ENCODE assay signal across 8 cellular contexts in the genomic region with DNA sequence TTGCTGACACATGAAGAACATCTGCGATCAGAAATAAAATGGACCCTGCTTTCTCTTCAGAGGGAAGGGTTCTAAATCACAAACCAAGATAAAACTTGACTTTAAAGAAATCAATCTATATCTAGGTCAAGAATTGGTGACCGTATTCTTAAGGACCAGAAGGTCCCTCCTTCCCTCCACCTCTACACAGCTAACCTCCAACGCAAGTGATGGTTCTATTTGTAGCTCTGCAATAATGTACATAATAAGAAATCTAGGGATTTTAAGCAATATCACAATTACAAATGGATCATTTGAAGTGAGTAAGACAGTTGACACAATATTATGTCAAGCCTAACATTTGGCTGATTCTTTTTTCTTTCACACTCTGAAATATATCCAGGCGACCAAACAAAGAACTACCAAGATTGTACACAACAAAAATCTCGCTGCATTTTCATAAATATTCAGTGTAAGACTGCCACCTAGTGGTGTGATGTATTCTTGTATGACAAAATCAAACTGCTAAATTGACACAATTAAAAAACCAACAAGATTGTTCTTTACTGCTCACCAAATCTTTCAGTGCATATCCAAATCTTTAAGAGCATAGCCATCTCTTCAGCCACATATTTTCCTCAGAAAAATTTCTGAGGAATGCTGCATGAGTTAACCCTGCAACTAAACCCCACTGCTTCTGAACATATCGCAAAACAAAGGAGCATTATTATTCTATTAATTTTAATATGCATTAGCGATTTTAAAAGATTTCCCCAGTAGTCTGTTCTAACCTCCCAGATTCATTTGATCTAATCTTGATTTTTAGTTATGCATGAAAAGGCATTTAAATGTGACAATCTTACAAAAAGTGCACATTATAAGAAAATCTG. TPM values are rescaled to one million over a fixed set of nuclear protein-coding genes. Genes with fewer than 3 reads are reported as not detected.
DNase-seq lines count a peak whose midpoint lies in the region; ATAC-seq, FAIRE-seq and TF ChIP-seq lines count a peak whose summit lies in the region.

No MANE protein-coding gene starts in this region.

- no peaks in the 10 kb centered on the region for H3K9me3 Mint-ChIP-seq in activated CD8-positive, alpha-beta memory T cell treated with anti-CD3 and anti-CD28 coated beads, Interleukin-2, amount 10 ng/mL, durations not matched to agents 7 days and 5 days (ENCODE audit: low read depth)

- no peak overlapping the region for H3K27ac Mint-ChIP-seq in activated CD8-positive, alpha-beta memory T cell treated with anti-CD3 and anti-CD28 coated beads, Interleukin-2, amount 10 ng/mL, durations not matched to agents 7 days and 5 days

- no TSS peak for BruUV-seq in GM12878 (replicated peaks; lab: Mats Ljungman, UMichigan)

- no peaks in the 10 kb centered on the region for H4K20me1 ChIP-seq in GM12878 (ENCODE audit: control insufficient read depth, insufficient read depth)

- no peak for FAIRE-seq in GM12878 (lab: Jason Lieb, UNC)

- POLR2A ChIA-PET in GM12878 (lab: Charles Lee), result interaction anchor here (0.7 kb wide), 1 partner anchor 85 kb away, joined by 3 read pairs; no protein-coding TSS in a partner anchor

- CTCF ChIA-PET in activated CD8-positive, alpha-beta memory T cell treated with anti-CD3 and anti-CD28 coated beads, Interleukin-2, amount 10 ng/mL, durations not matched to agents 7 days and 5 days (lab: Charles Lee), result interaction anchor here (0.7 to 4.9 kb wide), 10 partner anchors 15 to 621 kb away, joined by 3 to 34 read pairs (median 4); no protein-coding TSS in a partner anchor
- CTCF ChIA-PET in GM12878 (lab: Yijun Ruan, JAX), result interaction anchor here (0.6 to 5.0 kb wide), 33 partner anchors 9 to 1112 kb away, joined by 3 to 37 read pairs (median 3); a partner anchor contains a TSS

- TF ChIP-seq CTCF in GM12878 (IDR thresholded peaks at IDR 0.05 in 2 of 3, conservative IDR thresholded peaks at IDR 0.05 in 1 of 3; ENCODE audit: control insufficient read depth in 2 of 3, extremely low read depth in 1 of 3, insufficient read depth in 1 of 3, low read depth in 3 of 3, low read length in 3 of 3), result peak; percentile 42 to 67 (median 45); a peak in 4 of 6 replicates
- TF ChIP-seq CTCF in stomach (IDR thresholded peaks at IDR 0.05), result peak in 5 of 7 experiments; percentile 38 to 83 (median 75)

- intact Hi-C loops in GM12878 (cut with micrococcal nuclease; ENCODE audit: unreplicated experiment) (loop anchor here (1.0 to 5.0 kb wide), 7 partner anchors 400 to 1115 kb away; a partner anchor contains a TSS), stomach (cut with DNase I; ENCODE audit: low total_unique reads) (no loop called here)

- 43% methylated on average over 7 of the region's 7 CpGs for WGBS in GM12878 (ENCODE audit: insufficient coverage, insufficient replicate concordance, low lambda C conversion rate, missing lambda C conversion rate)
- 53 to 55% (median 54%) methylated on average over 7 of the region's 7 CpGs for WGBS in stomach, 5 donors

- DNase-seq in activated CD8-positive, alpha-beta memory T cell treated with anti-CD3 and anti-CD28 coated beads, Interleukin-2, amount 10 ng/mL, durations not matched to agents 7 days and 5 days, result no peak
- no peak for DNase-seq in activated CD8-positive, alpha-beta memory T cell treated with anti-CD3 and anti-CD28 coated beads, Interleukin-2, amount 50 U/mL, for 48 hours
- DNase-seq in HS-27A (ENCODE audit: low read depth) (peak; percentile 22), NCI-H748 (lab: John Stamatoyannopoulos, UW; ENCODE audit: unreplicated experiment) (peak; percentile 80), GM12878 (ENCODE audit: low read depth, low spot score) (peak; percentile 43), iPS-NIHi7 (ENCODE audit: extremely low spot score) (peak; percentile 38), stomach (no peak)

- peak; percentile 81 for TF ChIP-seq RAD21 in GM12878 (IDR thresholded peaks at IDR 0.05; ENCODE audit: insufficient read depth, low read depth, low read length)

- in situ Hi-C loops in GM12878 (cut with MboI), result loop anchor here (5.0 to 25.0 kb wide), 4 partner anchors 455 to 1115 kb away; no protein-coding TSS in a partner anchor

- no peaks in the 10 kb centered on the region for H3K79me2 ChIP-seq in GM12878 (ENCODE audit: control insufficient read depth, insufficient read depth, low read length)

- RAD21 ChIA-PET in GM12878 (lab: Charles Lee; ENCODE audit: unreplicated experiment), result interaction anchor here (0.6 to 4.5 kb wide), 28 partner anchors 16 to 1118 kb away, joined by 3 to 56 read pairs (median 4); no protein-coding TSS in a partner anchor

- TF ChIP-seq EP300 in GM12878 (IDR thresholded peaks at IDR 0.05; ENCODE audit: borderline replicate concordance in 1 of 2, control insufficient read depth in 1 of 2, low read depth in 2 of 2, low read length in 2 of 2) (no peak), stomach (IDR thresholded peaks at IDR 0.05) (no peak)

- no peaks in the 10 kb centered on the region for H3K9me3 ChIP-seq in GM12878 (replicated peaks; ENCODE audit: control insufficient read depth, insufficient read depth, low read length)
- no peaks in the 10 kb centered on the region for H3K9me3 ChIP-seq in stomach

- no peak overlapping the region for H3K4me3 Mint-ChIP-seq in activated CD8-positive, alpha-beta memory T cell treated with anti-CD3 and anti-CD28 coated beads, Interleukin-2, amount 10 ng/mL, durations not matched to agents 7 days and 5 days

- H3K36me3 ChIP-seq in GM12878 (ENCODE audit: control insufficient read depth in 2 of 2, insufficient read depth in 2 of 2, low read length in 1 of 2), result no peaks in the 10 kb centered on the region
- peaks cover 0 to 46% (median 22%) of the 10 kb centered on the region in 4 donors for H3K36me3 ChIP-seq in stomach

- peaks cover 6% of the 10 kb centered on the region for H3K4me1 Mint-ChIP-seq in activated CD8-positive, alpha-beta memory T cell treated with anti-CD3 and anti-CD28 coated beads, Interleukin-2, amount 10 ng/mL, durations not matched to agents 7 days and 5 days

- no peaks in the 10 kb centered on the region for H3K27me3 ChIP-seq in GM12878 (replicated peaks in 1 of 2; ENCODE audit: control insufficient read depth in 2 of 2, insufficient read depth in 2 of 2, low read length in 1 of 2)
- H3K27me3 ChIP-seq in stomach, result no peaks in the 10 kb centered on the region

- ATAC-seq in activated CD8-positive, alpha-beta memory T cell treated with anti-CD3 and anti-CD28 coated beads, Interleukin-2, amount 10 ng/mL, durations not matched to agents 7 days and 5 days, result peak; percentile 75
- peak; percentile 80 for ATAC-seq in GM12878
- ATAC-seq in HG02981 (IDR thresholded peaks at IDR 0.05; ENCODE audit: unreplicated experiment), result no peak

- H3K4me2 ChIP-seq in GM12878 (ENCODE audit: control insufficient read depth, insufficient read depth), result no peak overlapping the region; the same call in 1 of the 2 replicates

- SMC1A ChIA-PET in GM12878 (lab: Charles Lee; ENCODE audit: uncharacterized antibody, unreplicated experiment), result interaction anchor here (0.7 to 6.8 kb wide), 30 partner anchors 10 to 1112 kb away, joined by 3 to 70 read pairs (median 4); a partner anchor contains a TSS

- H3K4me3 ChIP-seq in GM12878 (no peak overlapping the region), stomach (no peak overlapping the region)

- H2AFZ ChIP-seq in GM12878 (ENCODE audit: control insufficient read depth, low read depth, low read length), result peak overlapping the region; percentile 58

- TF ChIP-seq POLR2A in GM12878 (IDR thresholded peaks at IDR 0.05; ENCODE audit: low read depth, low read length) (no peak), stomach (IDR thresholded peaks at IDR 0.05) (no peak)

- H3K27me3 Mint-ChIP-seq in activated CD8-positive, alpha-beta memory T cell treated with anti-CD3 and anti-CD28 coated beads, Interleukin-2, amount 10 ng/mL, durations not matched to agents 7 days and 5 days, result no peaks in the 10 kb centered on the region

- H3K4me1 ChIP-seq in GM12878 (ENCODE audit: control insufficient read depth, insufficient read depth, low read length) (no peaks in the 10 kb centered on the region), stomach (peaks cover 0 to 46% (median 8%) of the 10 kb centered on the region in 4 donors)

- no peak overlapping the region for H3K9ac ChIP-seq in GM12878 (ENCODE audit: control insufficient read depth, insufficient read depth, low read length)

- H3K36me3 Mint-ChIP-seq in activated CD8-positive, alpha-beta memory T cell treated with anti-CD3 and anti-CD28 coated beads, Interleukin-2, amount 10 ng/mL, durations not matched to agents 7 days and 5 days, result no peaks in the 10 kb centered on the region

- H3K27ac ChIP-seq in GM12878 (ENCODE audit: control insufficient read depth, insufficient read depth), result no peak overlapping the region
- no peak overlapping the region for H3K27ac ChIP-seq in stomach

RNA-seq across cellular contexts. Expression of a gene that starts 44.5 kb away (rescaled TPM):
- total RNA-seq in activated CD8-positive, alpha-beta memory T cell treated with anti-CD3 and anti-CD28 coated beads, Interleukin-2, amount 10 ng/mL, durations not matched to agents 7 days and 5 days, result 1 to 10 TPM; 2.7 to 3.4 TPM
- 6.5 and 6.7 TPM in 2 replicates for total RNA-seq in GM12878 (2013; cell fraction: nucleolus; rRNA removed)
- 1.3 and 2.7 TPM in 2 replicates for total RNA-seq in GM12878 (2014; rRNA removed)
- total RNA-seq in GM12878 (2014; rRNA removed; fragmentation: Illumina TruSeq; extraction: Trizol), result 1.9 and 2.5 TPM in 2 replicates
- total RNA-seq in GM12878 (2021), result 2.9 and 3.0 TPM in 2 replicates
- polyA plus RNA-seq in GM12878 (2011; ENCODE audit: low read depth), result 0.91 TPM
- 28.3 and 35.1 TPM in 2 replicates for polyA plus RNA-seq in GM12878 (2011; rRNA removed)
- polyA plus RNA-seq in GM12878 (2011; cell fraction: cytosol; rRNA removed), result 11.1 and 39.0 TPM in 2 replicates
- polyA plus RNA-seq in GM12878 (2011; cell fraction: nucleus; rRNA removed), result 23.2 and 27.0 TPM in 2 replicates
- 3.1 and 4.6 TPM in 2 replicates for polyA plus RNA-seq in GM12878 (2012)
- 2.1 and 12.1 TPM in 2 replicates for polyA plus RNA-seq in GM12878 (2014; fragmentation: Illumina TruSeq; extraction: Trizol)
- 10 to 100 TPM in 1 of 2 experiments, 1 to 10 TPM in 1; 6.5 to 12.4 TPM for polyA plus RNA-seq in GM12878 (2014; fragmentation: Nextera tagmentation; extraction: Ambion mirVana)
- 2.1 and 4.3 TPM in 2 replicates for polyA plus RNA-seq in GM12878 (2014; rRNA removed)
- 1 to 10 TPM; 3.3 TPM for polyA plus RNA-seq in GM12878 (2016; fragmentation: Nextera tagmentation; extraction: Ambion mirVana)
- 32.5 and 37.6 TPM in 2 replicates for polyA minus RNA-seq in GM12878 (2011; rRNA and poly(A)+ RNA removed)
- 9.6 and 11.1 TPM in 2 replicates for polyA minus RNA-seq in GM12878 (2011; cell fraction: cytosol; rRNA and poly(A)+ RNA removed)
- polyA minus RNA-seq in GM12878 (2011; cell fraction: nucleus; rRNA and poly(A)+ RNA removed), result 7.5 and 19.6 TPM in 2 replicates
- 100 to 1,000 TPM in 3 of 5 donors, 10 to 100 TPM in 2; 59.1 to 458 (median 118) TPM for total RNA-seq in stomach
- 10 to 100 TPM; 19.1 to 45.1 (median 22.5) TPM for polyA plus RNA-seq in stomach

Comparison
In these comparisons a context has a peak if more than half of its experiments do, and no peak if none do; other contexts are left out.
1. DNase-seq: peak in HS-27A (single experiment), NCI-H748 (single experiment), GM12878 (single experiment) and iPS-NIHi7 (single experiment); none in activated CD8-positive, alpha-beta memory T cell treated with anti-CD3 and anti-CD28 coated beads, Interleukin-2, amount 10 ng/mL, durations not matched to agents 7 days and 5 days (single experiment), activated CD8-positive, alpha-beta memory T cell treated with anti-CD3 and anti-CD28 coated beads, Interleukin-2, amount 50 U/mL, for 48 hours (single experiment) and stomach (single experiment).
2. RNA of a gene that starts 44.5 kb away (total RNA-seq): 59.1 to 458 TPM in stomach; 2.7 to 3.4 TPM in activated CD8-positive, alpha-beta memory T cell treated with anti-CD3 and anti-CD28 coated beads, Interleukin-2, amount 10 ng/mL, durations not matched to agents 7 days and 5 days and 1.3 to 6.7 TPM in GM12878; every median in the first group is over 4 times any median in the second.